Comparison of ENCODE assay signal across 1 cellular context in the genomic region with DNA sequence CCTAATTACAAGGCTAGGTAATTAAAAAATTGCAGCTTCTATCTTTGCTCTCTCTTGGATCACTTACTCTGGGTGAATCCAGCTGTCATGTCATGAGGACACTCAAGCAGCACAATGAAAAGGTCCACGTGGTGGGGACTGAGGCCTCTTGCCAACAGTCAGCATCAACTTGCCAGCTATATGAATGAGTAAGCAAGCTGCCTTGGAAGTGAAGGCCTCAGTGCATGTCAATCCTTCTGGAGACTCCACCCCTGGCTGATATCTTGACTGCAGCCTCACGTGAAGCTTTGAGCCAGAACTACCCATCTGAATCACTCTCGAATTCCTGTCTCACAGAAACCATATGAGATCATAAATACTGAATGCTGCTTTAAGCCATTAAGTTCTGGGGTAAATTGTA.
TF ChIP-seq lines count a peak whose summit lies in the region.

No MANE protein-coding gene starts in this region.

TF ChIP-seq in WTC11, 78 proteins besides CTCF, POLR2A, EP300 and RAD21 (continued from another document):
- TF ChIP-seq, protein P1, sequence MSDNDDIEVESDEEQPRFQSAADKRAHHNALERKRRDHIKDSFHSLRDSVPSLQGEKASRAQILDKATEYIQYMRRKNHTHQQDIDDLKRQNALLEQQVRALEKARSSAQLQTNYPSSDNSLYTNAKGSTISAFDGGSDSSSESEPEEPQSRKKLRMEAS (CRISPR knock-in tag; IDR thresholded peaks at IDR 0.05), result no peak
- TF ChIP-seq ATF2 (CRISPR knock-in tag; IDR thresholded peaks at IDR 0.05; ENCODE audit: borderline replicate concordance, low read depth) (no peak), TCF7 (CRISPR knock-in tag; IDR thresholded peaks at IDR 0.05; ENCODE audit: low read depth) (no peak), RELA (CRISPR knock-in tag; IDR thresholded peaks at IDR 0.05; ENCODE audit: borderline replicate concordance) (no peak), STAT6 (CRISPR knock-in tag; conservative IDR thresholded peaks at IDR 0.05; ENCODE audit: low read depth) (no peak), ERG (CRISPR knock-in tag; IDR thresholded peaks at IDR 0.05) (no peak)
